In genomic region chr9:4117835-4118610, GRCh38 we compare ENCODE assay signal across 8 cellular contexts.
A peak's percentile ranks its signal among the peaks of the same experiment; 100 is the strongest.
DNase-seq lines count a peak whose midpoint lies in the region; ATAC-seq and TF ChIP-seq lines count a peak whose summit lies in the region.
"Had no signal": no experiment of that assay in that cellular context is flagged by ENCODE, and none has a peak within 500 bp of the region (broad histone marks: within the 10 kb centered on the region; RNA-seq: fewer than 3 reads in every experiment).

No MANE protein-coding gene starts in this region.

- H3K4me3 Mint-ChIP-seq in activated naive CD8-positive, alpha-beta T cell treated with anti-CD3 and anti-CD28 coated beads for 36 hours: no peak overlapping the region
- H3K4me3 Mint-ChIP-seq in memory B cell: no peak overlapping the region
- H3K4me3 Mint-ChIP-seq: T-helper 1 cell treated with Interleukin-12 subunit alpha and Interleukin-12 subunit beta and Interleukin-4 antibody, amounts not matched to agents 30 μg/mL and 1 μg/mL, for 36 hours had no signal

- no peak overlapping the region for H3K27ac Mint-ChIP-seq in activated naive CD8-positive, alpha-beta T cell treated with anti-CD3 and anti-CD28 coated beads for 36 hours
- H3K27ac Mint-ChIP-seq in memory B cell: no peak overlapping the region
- H3K27ac Mint-ChIP-seq: T-helper 1 cell treated with Interleukin-12 subunit alpha and Interleukin-12 subunit beta and Interleukin-4 antibody, amounts not matched to agents 30 μg/mL and 1 μg/mL, for 36 hours had no signal

- H3K4me2 ChIP-seq in PC-3 (ENCODE audit: low read length): no peak overlapping the region

- no peaks in the 10 kb centered on the region for H3K79me2 ChIP-seq in PC-3 (ENCODE audit: low read length)

- H3K27me3 Mint-ChIP-seq in activated naive CD8-positive, alpha-beta T cell treated with anti-CD3 and anti-CD28 coated beads for 36 hours: no peaks in the 10 kb centered on the region
- H3K27me3 Mint-ChIP-seq in memory B cell: peaks cover 6% of the 10 kb centered on the region

- peaks cover 14% of the 10 kb centered on the region for H3K4me1 ChIP-seq in PC-3 (ENCODE audit: insufficient read depth, low read length)
- H3K4me1 ChIP-seq in aorta (ENCODE audit: control insufficient read depth in 1 of 2, insufficient read depth in 2 of 2, low read length in 2 of 2): peaks cover 9 to 23% of the 10 kb centered on the region in 2 donors

- TF ChIP-seq CTCF in PC-3 (conservative IDR thresholded peaks at IDR 0.05; ENCODE audit: low read depth, low read length): peak; percentile 41

- peak; percentile 21 for DNase-seq in GM19238 (ENCODE audit: insufficient read length, low spot score)
- DNase-seq in PC-3: no peak
- peak; percentile 44 for DNase-seq in activated naive CD8-positive, alpha-beta T cell treated with anti-CD3 and anti-CD28 coated beads for 36 hours
- peak; percentile 38 to 70 for DNase-seq in memory B cell (ENCODE audit: low spot score in 2 of 2)
- peak; percentile 52 to 78 for DNase-seq in aorta
- no peak for DNase-seq in medulla oblongata (ENCODE audit: extremely low spot score)

- no peak overlapping the region for H2AFZ ChIP-seq in PC-3 (ENCODE audit: low read length)

- H3K9me2 ChIP-seq in PC-3 (replicated peaks; ENCODE audit: low read length): no peaks in the 10 kb centered on the region

- H3K4me3 ChIP-seq in PC-3 (ENCODE audit: low read length) (no peak overlapping the region), aorta (ENCODE audit: low read length in 2 of 2) (no peak overlapping the region)

- POLR2A ChIA-PET in PC-3 (lab: Charles Lee; ENCODE audit: unreplicated experiment): no interaction called here

- BruUV-seq in PC-3 (replicated peaks; lab: Mats Ljungman, UMichigan): no TSS peak

- H4K20me1 ChIP-seq in PC-3 (ENCODE audit: low read length): no peaks in the 10 kb centered on the region

- H3K36me3 ChIP-seq in PC-3 (ENCODE audit: low read depth, low read length) (no peaks in the 10 kb centered on the region), aorta (ENCODE audit: control insufficient read depth in 1 of 2, insufficient read depth in 2 of 2, low read length in 1 of 2) (no peaks in the 10 kb centered on the region)

- no peaks in the 10 kb centered on the region for H3F3A ChIP-seq in PC-3 (ENCODE audit: low read length, unreplicated experiment)

- no peaks in the 10 kb centered on the region for H3K27me3 ChIP-seq in PC-3 (ENCODE audit: low read length)
- H3K27me3 ChIP-seq in aorta (ENCODE audit: control insufficient read depth in 1 of 2, insufficient read depth in 2 of 2, low read length in 1 of 2): no peaks in the 10 kb centered on the region

- no peak overlapping the region for H3K27ac ChIP-seq in PC-3 (ENCODE audit: low read length)
- peak overlapping the region in 1 of 2 donors; percentile 49 for H3K27ac ChIP-seq in aorta (ENCODE audit: low read depth in 1 of 2, low read length in 2 of 2)

- H3K4me1 Mint-ChIP-seq in activated naive CD8-positive, alpha-beta T cell treated with anti-CD3 and anti-CD28 coated beads for 36 hours: no peaks in the 10 kb centered on the region
- peaks cover 2% of the 10 kb centered on the region for H3K4me1 Mint-ChIP-seq in memory B cell

- H3K9ac ChIP-seq in PC-3 (ENCODE audit: low read length): no peak overlapping the region

- ATAC-seq in PC-3 (no peak), memory B cell (ENCODE audit: low read depth) (peak; percentile 41), aorta (ENCODE audit: low FRiP score) (no peak), HG03108 (IDR thresholded peaks at IDR 0.05; ENCODE audit: unreplicated experiment) (no peak)

- H3K9me3 Mint-ChIP-seq in activated naive CD8-positive, alpha-beta T cell treated with anti-CD3 and anti-CD28 coated beads for 36 hours: no peaks in the 10 kb centered on the region
- no peaks in the 10 kb centered on the region for H3K9me3 Mint-ChIP-seq in memory B cell
- H3K9me3 Mint-ChIP-seq: T-helper 1 cell treated with Interleukin-12 subunit alpha and Interleukin-12 subunit beta and Interleukin-4 antibody, amounts not matched to agents 30 μg/mL and 1 μg/mL, for 36 hours had no signal

- H3K9me3 ChIP-seq in PC-3 (ENCODE audit: low read length) (no peaks in the 10 kb centered on the region), aorta (ENCODE audit: control insufficient read depth, low read length) (no peaks in the 10 kb centered on the region)

- intact Hi-C loops in PC-3 (cut with micrococcal nuclease) (no loop called here), aorta (cut with DNase I) (loop anchor here (5.0 to 10.0 kb wide), 2 partner anchors 41 to 177 kb away; no protein-coding TSS in a partner anchor)

- CTCF ChIA-PET in PC-3 (lab: Charles Lee): interaction anchor here (0.5 to 0.7 kb wide), 2 partner anchors 383 to 384 kb away, joined by 3 to 9 read pairs; no protein-coding TSS in a partner anchor

- 90 to 93% methylated on average over 64 to 67 of the region's 67 CpGs for WGBS in aorta, 2 donors

- H3K36me3 Mint-ChIP-seq in activated naive CD8-positive, alpha-beta T cell treated with anti-CD3 and anti-CD28 coated beads for 36 hours: no peaks in the 10 kb centered on the region
- H3K36me3 Mint-ChIP-seq in memory B cell: no peaks in the 10 kb centered on the region

Comparison
In these comparisons a context has a peak if more than half of its experiments do, and no peak if none do; other contexts are left out.
1. DNase-seq: peak in GM19238 (single experiment), activated naive CD8-positive, alpha-beta T cell treated with anti-CD3 and anti-CD28 coated beads for 36 hours (single experiment), memory B cell (2 of 2) and aorta (2 of 2); none in PC-3 (single experiment) and medulla oblongata (single experiment).